Comparison of ENCODE assay signal across 10 cellular contexts in the genomic region with DNA sequence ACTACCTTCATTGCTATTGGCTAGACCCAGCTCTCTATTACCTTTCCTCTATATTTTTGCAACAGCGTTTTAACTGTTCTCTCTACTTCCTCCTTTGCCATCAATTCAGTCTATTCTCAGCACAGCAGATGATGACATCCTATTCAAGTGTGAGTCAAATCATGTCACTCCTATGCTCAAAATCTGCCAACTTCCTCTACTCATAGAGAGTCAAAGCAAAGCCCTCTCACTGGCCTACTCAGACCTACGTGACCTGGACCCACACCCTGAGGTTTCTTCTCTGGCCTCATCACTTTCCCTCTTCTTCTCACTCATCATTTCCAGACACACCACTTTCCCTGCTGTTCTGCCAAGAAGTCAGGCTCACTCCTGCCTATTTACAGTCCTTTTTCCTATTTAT.
A peak's percentile ranks its signal among the peaks of the same experiment; 100 is the strongest.
DNase-seq lines count a peak whose midpoint lies in the region; ATAC-seq and TF ChIP-seq lines count a peak whose summit lies in the region.
"Had no signal": no experiment of that assay in that cellular context is flagged by ENCODE, and none has a peak within 500 bp of the region (broad histone marks: within the 10 kb centered on the region; RNA-seq: fewer than 3 reads in every experiment).

No MANE protein-coding gene starts in this region.

- H3K9me3 ChIP-seq in gastroesophageal sphincter = no peaks in the 10 kb centered on the region

- TF ChIP-seq CTCF in gastroesophageal sphincter (IDR thresholded peaks at IDR 0.05) = no peak

- peak; percentile 13 for DNase-seq in EL
- DNase-seq in NOMO-1 treated with DMSO at 0.1 percent for 48 hours (lab: John Stamatoyannopoulos, UW; ENCODE audit: unreplicated experiment) = peak; percentile 81
- DNase-seq in DMS153 treated with DMSO at 0.1 percent for 48 hours (lab: John Stamatoyannopoulos, UW; ENCODE audit: unreplicated experiment) = no peak
- no peak for DNase-seq in stimulated activated CD8-positive, alpha-beta memory T cell treated with anti-CD3 and anti-CD28 coated beads, Interleukin-4, amount 100 ng/mL, for 48 hours
- no peak for DNase-seq in NCI-H2227 treated with DMSO at 0.1 percent for 48 hours (lab: John Stamatoyannopoulos, UW)
- DNase-seq in T-helper 2 cell treated with Interferon-gamma antibody and Interleukin-4, amounts not matched to agents 5 μg/mL and 100 μg/mL, for 36 hours (ENCODE audit: low spot score) = no peak
- DNase-seq: activated naive CD8-positive, alpha-beta T cell treated with anti-CD3 and anti-CD28 coated beads, Interleukin-2, amount 10 ng/mL, durations not matched to agents 7 days and 5 days; NCI-H1436 had no signal

- H3K27me3 ChIP-seq in gastroesophageal sphincter = no peaks in the 10 kb centered on the region

- H3K27me3 Mint-ChIP-seq in T-helper 2 cell treated with Interferon-gamma antibody and Interleukin-4, amounts not matched to agents 5 μg/mL and 100 μg/mL, for 36 hours (ENCODE audit: low read depth) = peaks cover 4% of the 10 kb centered on the region
- H3K27me3 Mint-ChIP-seq: activated naive CD8-positive, alpha-beta T cell treated with anti-CD3 and anti-CD28 coated beads, Interleukin-2, amount 10 ng/mL, durations not matched to agents 7 days and 5 days had no signal

- TF ChIP-seq EP300 in gastroesophageal sphincter (IDR thresholded peaks at IDR 0.05) = no peak

- H3K27ac Mint-ChIP-seq in T-helper 2 cell treated with Interferon-gamma antibody and Interleukin-4, amounts not matched to agents 5 μg/mL and 100 μg/mL, for 36 hours = no peak overlapping the region
- H3K27ac Mint-ChIP-seq: activated naive CD8-positive, alpha-beta T cell treated with anti-CD3 and anti-CD28 coated beads, Interleukin-2, amount 10 ng/mL, durations not matched to agents 7 days and 5 days had no signal

- no peaks in the 10 kb centered on the region for H3K36me3 Mint-ChIP-seq in T-helper 2 cell treated with Interferon-gamma antibody and Interleukin-4, amounts not matched to agents 5 μg/mL and 100 μg/mL, for 36 hours (ENCODE audit: low read depth)
- H3K36me3 Mint-ChIP-seq: activated naive CD8-positive, alpha-beta T cell treated with anti-CD3 and anti-CD28 coated beads, Interleukin-2, amount 10 ng/mL, durations not matched to agents 7 days and 5 days had no signal

- no peaks in the 10 kb centered on the region for H3K9me3 Mint-ChIP-seq in T-helper 2 cell treated with Interferon-gamma antibody and Interleukin-4, amounts not matched to agents 5 μg/mL and 100 μg/mL, for 36 hours
- H3K9me3 Mint-ChIP-seq: activated naive CD8-positive, alpha-beta T cell treated with anti-CD3 and anti-CD28 coated beads, Interleukin-2, amount 10 ng/mL, durations not matched to agents 7 days and 5 days had no signal

- no peaks in the 10 kb centered on the region for H3K4me1 ChIP-seq in gastroesophageal sphincter

- H3K27ac ChIP-seq in gastroesophageal sphincter = no peak overlapping the region

- ATAC-seq in GM21529 (IDR thresholded peaks at IDR 0.05; ENCODE audit: unreplicated experiment) (peak; percentile 84), gastroesophageal sphincter (peak; percentile 51)

- no peaks in the 10 kb centered on the region for H3K4me1 Mint-ChIP-seq in T-helper 2 cell treated with Interferon-gamma antibody and Interleukin-4, amounts not matched to agents 5 μg/mL and 100 μg/mL, for 36 hours (ENCODE audit: low read depth)
- H3K4me1 Mint-ChIP-seq: activated naive CD8-positive, alpha-beta T cell treated with anti-CD3 and anti-CD28 coated beads, Interleukin-2, amount 10 ng/mL, durations not matched to agents 7 days and 5 days had no signal

- H3K36me3 ChIP-seq in gastroesophageal sphincter = no peaks in the 10 kb centered on the region

- H3K4me3 ChIP-seq in gastroesophageal sphincter = no peak overlapping the region

- WGBS in gastroesophageal sphincter (ENCODE audit: low coverage in 1 of 2), 2 donors = 58 to 75% methylated on average over 2 of the region's 2 CpGs

- no peak overlapping the region for H3K4me3 Mint-ChIP-seq in T-helper 2 cell treated with Interferon-gamma antibody and Interleukin-4, amounts not matched to agents 5 μg/mL and 100 μg/mL, for 36 hours
- H3K4me3 Mint-ChIP-seq: activated naive CD8-positive, alpha-beta T cell treated with anti-CD3 and anti-CD28 coated beads, Interleukin-2, amount 10 ng/mL, durations not matched to agents 7 days and 5 days had no signal

- no peak for TF ChIP-seq POLR2A in gastroesophageal sphincter (IDR thresholded peaks at IDR 0.05)

Comparison
In these comparisons a context has a peak if more than half of its experiments do, and no peak if none do; other contexts are left out.
1. DNase-seq: peak in EL (single experiment) and NOMO-1 treated with DMSO at 0.1 percent for 48 hours (single experiment); none in DMS153 treated with DMSO at 0.1 percent for 48 hours (single experiment), stimulated activated CD8-positive, alpha-beta memory T cell treated with anti-CD3 and anti-CD28 coated beads, Interleukin-4, amount 100 ng/mL, for 48 hours (single experiment), NCI-H2227 treated with DMSO at 0.1 percent for 48 hours (single experiment) and T-helper 2 cell treated with Interferon-gamma antibody and Interleukin-4, amounts not matched to agents 5 μg/mL and 100 μg/mL, for 36 hours (single experiment).